Comparison of ENCODE assay signal across 17 cellular contexts in genomic region chr11:68446046-68446725, GRCh38. TPM values are rescaled to one million over a fixed set of nuclear protein-coding genes. Genes with fewer than 3 reads are reported as not detected.
DNase-seq lines count a peak whose midpoint lies in the region; ATAC-seq, FAIRE-seq and TF ChIP-seq lines count a peak whose summit lies in the region.
"Had no signal": no experiment of that assay in that cellular context is flagged by ENCODE, and none has a peak within 500 bp of the region (broad histone marks: within the 10 kb centered on the region; RNA-seq: fewer than 3 reads in every experiment).

No MANE protein-coding gene starts in this region.

- TF ChIP-seq POLR2A in GM12892 (IDR thresholded peaks at IDR 0.05; ENCODE audit: low read depth, low read length): no peak

- H3K4me1 ChIP-seq in BLaER1 (peaks cover 38% of the 10 kb centered on the region), neuronal stem cell (ENCODE audit: control insufficient read depth in 2 of 2, insufficient read depth in 1 of 2, low read depth in 1 of 2, low read length in 2 of 2) (peaks cover 4 to 5% of the 10 kb centered on the region in 2 donors)

- DNase-seq in GM12892 (ENCODE audit: insufficient read length) (peak; percentile 9), left colon (no peak), neuronal stem cell (ENCODE audit: low spot score) (no peak), endothelial cell (ENCODE audit: low spot score) (no peak), NCI-H524 (lab: John Stamatoyannopoulos, UW) (no peak), ACHN (no peak), GM03348 (ENCODE audit: low spot score) (no peak)
- DNase-seq: BE2C; CD4-positive, alpha-beta memory T cell; DND-41; MG63; NCI-H1092; NCI-H510A treated with DMSO at 0.1 percent for 48 hours; SHP77 treated with DMSO at 0.1 percent for 48 hours had no signal

- no peak overlapping the region for H3K27ac Mint-ChIP-seq in endothelial cell (ENCODE audit: unreplicated experiment)
- H3K27ac Mint-ChIP-seq: CD4-positive, alpha-beta memory T cell had no signal

- no peak for TF ChIP-seq CTCF in endothelial cell (IDR thresholded peaks at IDR 0.05; ENCODE audit: unreplicated experiment)

- H3K14ac ChIP-seq in neuronal stem cell (ENCODE audit: low read length): no peak overlapping the region

- H3K36me3 ChIP-seq in BLaER1 (peaks cover 77% of the 10 kb centered on the region), neuronal stem cell (replicated peaks in 1 of 2; ENCODE audit: control insufficient read depth in 2 of 2, insufficient read depth in 2 of 2, low read length in 2 of 2) (peaks cover 14 to 42% of the 10 kb centered on the region in 2 donors)

- H3K27me3 ChIP-seq in BLaER1 (no peaks in the 10 kb centered on the region), neuronal stem cell (ENCODE audit: control insufficient read depth in 3 of 3, insufficient read depth in 3 of 3, low read depth in 1 of 3, low read length in 3 of 3) (no peaks in the 10 kb centered on the region)
- H3K27me3 ChIP-seq: BE2C, MG63 had no signal

- H3K4me3 ChIP-seq in BLaER1 (no peak overlapping the region), neuronal stem cell (ENCODE audit: low read length in 2 of 2) (no peak overlapping the region)
- H3K4me3 ChIP-seq: MG63 had no signal

- H2BK12ac ChIP-seq in neuronal stem cell (ENCODE audit: low read length): no peak overlapping the region

- H4K20me1 ChIP-seq in BLaER1: peaks cover 37% of the 10 kb centered on the region

- H4K8ac ChIP-seq in neuronal stem cell (ENCODE audit: low read depth, low read length): no peak overlapping the region

- H2BK15ac ChIP-seq in neuronal stem cell (ENCODE audit: low read length): no peak overlapping the region

- no CpG with 5 or more reads among the region's 18 CpGs for WGBS in neuronal stem cell (ENCODE audit: extremely low coverage in 2 of 2, insufficient read length in 2 of 2, insufficient replicate concordance in 1 of 2), 2 donors

- peak overlapping the region; percentile 53 for H4K91ac ChIP-seq in neuronal stem cell (ENCODE audit: low read depth, low read length, poor library complexity)

- no peak for FAIRE-seq in GM12892 (lab: Jason Lieb, UNC)
- FAIRE-seq: G401.6, H54 had no signal

- H3K9ac ChIP-seq in BLaER1: peak overlapping the region; percentile 29; the same call in 1 of the 2 replicates
- H3K9ac ChIP-seq in neuronal stem cell (ENCODE audit: low read depth, low read length, poor library complexity): no peak overlapping the region

- no peak overlapping the region for H2AFZ ChIP-seq in neuronal stem cell (ENCODE audit: low read length)

- H3K18ac ChIP-seq in neuronal stem cell (ENCODE audit: low read length): no peak overlapping the region

- peak; percentile 8 for ATAC-seq in left colon

- H3K36me3 Mint-ChIP-seq in endothelial cell (ENCODE audit: low read depth, unreplicated experiment): peaks cover 17% of the 10 kb centered on the region
- H3K36me3 Mint-ChIP-seq: CD4-positive, alpha-beta memory T cell had no signal

- H3K9me3 Mint-ChIP-seq in endothelial cell (ENCODE audit: unreplicated experiment): no peaks in the 10 kb centered on the region

- in situ Hi-C loops in ACHN (cut with HindIII; ENCODE audit: low pct_ligation_motif_present, low pct_unique_long_range_greater_than_20kb, low sequenced_read_pairs): no loop called here

- peaks cover 14% of the 10 kb centered on the region for H3K4me1 Mint-ChIP-seq in endothelial cell (ENCODE audit: unreplicated experiment)

- peak overlapping the region; percentile 43 for H3K23ac ChIP-seq in neuronal stem cell (ENCODE audit: low read depth, low read length, poor library complexity)

- no peak overlapping the region for H3K4ac ChIP-seq in neuronal stem cell (ENCODE audit: low read length)

- intact Hi-C loops in left colon (cut with DNase I, micrococcal nuclease): loop anchor here (5.0 to 10.0 kb wide), 2 partner anchors 191 to 194 kb away; no protein-coding TSS in a partner anchor

- H3K4me2 ChIP-seq in BLaER1 (no peak overlapping the region), neuronal stem cell (ENCODE audit: insufficient read depth, low read length, poor library complexity, severe bottlenecking) (no peak overlapping the region)

- peaks cover 3% of the 10 kb centered on the region for H3K79me1 ChIP-seq in neuronal stem cell (ENCODE audit: low read depth, low read length)

- H3K9me3 ChIP-seq in BLaER1 (no peaks in the 10 kb centered on the region), neuronal stem cell (replicated peaks in 1 of 2; ENCODE audit: control insufficient read depth in 2 of 2, insufficient read depth in 1 of 2, low read depth in 1 of 2, low read length in 2 of 2) (peaks cover 0 to 2% of the 10 kb centered on the region in 2 donors)
- H3K9me3 ChIP-seq: BE2C, MG63 had no signal

- H2AK5ac ChIP-seq in neuronal stem cell (ENCODE audit: low read depth, low read length): no peak overlapping the region

- peaks cover 3% of the 10 kb centered on the region for H3K27me3 Mint-ChIP-seq in endothelial cell (ENCODE audit: unreplicated experiment)
- H3K27me3 Mint-ChIP-seq: CD4-positive, alpha-beta memory T cell had no signal

- no peak overlapping the region for H2BK120ac ChIP-seq in neuronal stem cell (ENCODE audit: low read depth, low read length)

- peak overlapping the region; percentile 24 for H2BK5ac ChIP-seq in neuronal stem cell (ENCODE audit: low read length)

- H3K27ac ChIP-seq in BLaER1 (peak overlapping the region; percentile 11; the same call in 1 of the 2 replicates), neuronal stem cell (replicated peaks; ENCODE audit: low read length) (no peak overlapping the region)

- H3K4me3 Mint-ChIP-seq in endothelial cell (ENCODE audit: unreplicated experiment): no peak overlapping the region
- H3K4me3 Mint-ChIP-seq: CD4-positive, alpha-beta memory T cell had no signal

RNA-seq across cellular contexts. Expression of gene PPP6R3, which starts 14.4 kb away (rescaled TPM):
- polyA plus RNA-seq in GM12892 (2012; ENCODE audit: missing spikeins): 49.7 TPM
- total RNA-seq in left colon: 100 to 1,000 TPM; 102 to 112 TPM
- 55.3 TPM for polyA plus RNA-seq in neuronal stem cell (2013, experiment 1 of 2)
- polyA plus RNA-seq in neuronal stem cell (2013, experiment 2 of 2): 57.5 TPM
- total RNA-seq in endothelial cell (ENCODE audit: unreplicated experiment): 115 TPM
